In the genomic region with DNA sequence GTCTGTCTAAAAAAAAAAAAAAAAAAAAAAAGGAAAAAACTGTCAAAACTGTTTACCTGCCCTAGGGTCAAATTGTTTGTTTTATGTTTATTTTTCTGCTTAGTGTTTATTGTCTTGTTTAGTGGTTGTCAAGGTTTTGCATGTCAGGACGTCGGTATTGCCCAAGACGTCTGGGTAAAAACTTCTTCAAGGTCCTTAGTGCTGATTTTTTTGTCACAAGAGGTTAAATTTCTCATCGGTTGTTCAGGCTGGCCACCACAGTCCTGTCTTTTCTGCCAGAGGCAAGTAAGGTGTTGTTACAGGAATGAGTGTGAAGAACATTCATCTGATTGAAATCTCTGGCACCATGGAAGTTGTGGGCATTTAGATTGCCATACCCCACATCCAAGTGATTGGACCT, we compare ENCODE assay signal across 21 cellular contexts. TPM values are rescaled to one million over a fixed set of nuclear protein-coding genes. Genes with fewer than 3 reads are reported as not detected.
DNase-seq lines count a peak whose midpoint lies in the region; ATAC-seq lines count a peak whose summit lies in the region.
"Had no signal": no experiment of that assay in that cellular context is flagged by ENCODE, and none has a peak within 500 bp of the region (broad histone marks: within the 10 kb centered on the region; RNA-seq: fewer than 3 reads in every experiment).

No MANE protein-coding gene starts in this region.

- H3K23ac ChIP-seq in mesendoderm (ENCODE audit: low read length), result no peak overlapping the region

- peak overlapping the region; percentile 44 for H3K27ac ChIP-seq in HUES48 (ENCODE audit: low read depth, low read length)
- H3K27ac ChIP-seq in mesendoderm (ENCODE audit: low read depth, low read length), result peak overlapping the region; percentile 37
- H3K27ac ChIP-seq: Peyer's patch, SJSA1 had no signal

- peaks cover 10% of the 10 kb centered on the region for H3K36me3 Mint-ChIP-seq in activated T-helper 17 cell treated with anti-CD3 and anti-CD28 coated beads, Interleukin-2, amount 50 U/mL, for 72 hours (ENCODE audit: low read depth)

- no peak overlapping the region for H2BK15ac ChIP-seq in mesendoderm (replicated peaks; ENCODE audit: low read depth)

- H3K79me2 ChIP-seq in mesendoderm (ENCODE audit: control insufficient read depth, insufficient read depth, low read length), result no peaks in the 10 kb centered on the region

- H3K4me1 Mint-ChIP-seq in activated T-helper 17 cell treated with anti-CD3 and anti-CD28 coated beads, Interleukin-2, amount 50 U/mL, for 72 hours, result peaks cover 8% of the 10 kb centered on the region

- H3K4me3 Mint-ChIP-seq in activated T-helper 17 cell treated with anti-CD3 and anti-CD28 coated beads, Interleukin-2, amount 50 U/mL, for 72 hours, result no peak overlapping the region
- H3K4me3 Mint-ChIP-seq: CD4-positive, CD25-positive, alpha-beta regulatory T cell had no signal

- peak overlapping the region; percentile 84 for H3K56ac ChIP-seq in mesendoderm (ENCODE audit: low read length)

- H3K4me1 ChIP-seq in HUES48 (ENCODE audit: control insufficient read depth, insufficient read depth, low read length) (peaks cover 42% of the 10 kb centered on the region), mesendoderm (ENCODE audit: control insufficient read depth, low read depth, low read length) (peaks cover 15% of the 10 kb centered on the region)
- H3K4me1 ChIP-seq: Peyer's patch, SJSA1 had no signal

- no peak overlapping the region for H3K9ac ChIP-seq in HUES48 (ENCODE audit: low read depth, low read length)
- peak overlapping the region; percentile 59 for H3K9ac ChIP-seq in mesendoderm (ENCODE audit: low read length)

- H3K79me1 ChIP-seq in mesendoderm (ENCODE audit: low read length), result no peaks in the 10 kb centered on the region

- H2AK5ac ChIP-seq in mesendoderm (ENCODE audit: low read length), result no peak overlapping the region

- H3K4ac ChIP-seq in mesendoderm (ENCODE audit: low read depth, low read length), result no peak overlapping the region

- DNase-seq in mesendoderm (no peak), kidney glomerular epithelial cell (lab: John Stamatoyannopoulos, UW) (no peak), NCI-H524 treated with DMSO at 0.1 percent for 48 hours (lab: John Stamatoyannopoulos, UW) (no peak)
- DNase-seq: CD4-positive, CD25-positive, alpha-beta regulatory T cell; DMS 273 treated with DMSO at 0.1 percent for 48 hours; DMS79 treated with DMSO at 0.1 percent for 48 hours; GOT3; KG1; NCI-H1694; NCI-H2081; NCI-H2171; NCI-H345; NCI-H524; NCI-H82; Peyer's patch had no signal

- H2BK5ac ChIP-seq in mesendoderm (ENCODE audit: low read length), result peak overlapping the region; percentile 98

- H3K9me3 Mint-ChIP-seq in activated T-helper 17 cell treated with anti-CD3 and anti-CD28 coated beads, Interleukin-2, amount 50 U/mL, for 72 hours, result peaks cover 3% of the 10 kb centered on the region

- H2BK120ac ChIP-seq in mesendoderm (ENCODE audit: low read depth, low read length), result peak overlapping the region; percentile 5

- H4K5ac ChIP-seq in mesendoderm (ENCODE audit: low read length), result peak overlapping the region; percentile 75

- H3K4me3 ChIP-seq in HUES48 (ENCODE audit: low read depth, low read length) (no peak overlapping the region), mesendoderm (ENCODE audit: low read length) (no peak overlapping the region)
- H3K4me3 ChIP-seq: Peyer's patch, SJSA1 had no signal

- peak overlapping the region; percentile 92 for H3K18ac ChIP-seq in mesendoderm (ENCODE audit: low read length)

- no peaks in the 10 kb centered on the region for H3K27me3 ChIP-seq in HUES48 (ENCODE audit: control insufficient read depth, insufficient read depth, low read length)
- no peaks in the 10 kb centered on the region for H3K27me3 ChIP-seq in mesendoderm (ENCODE audit: insufficient read depth, low read length, poor library complexity)
- H3K27me3 ChIP-seq: Peyer's patch, SJSA1 had no signal

- WGBS in mesendoderm (ENCODE audit: extremely low coverage, insufficient coverage, low lambda C conversion rate), result no CpG with 5 or more reads among the region's 4 CpGs

- no peak for ATAC-seq in activated T-helper 17 cell treated with anti-CD3 and anti-CD28 coated beads, Interleukin-2, amount 50 U/mL, for 72 hours (replicated peaks)
- no peak for ATAC-seq in GM21423 (IDR thresholded peaks at IDR 0.05; ENCODE audit: unreplicated experiment)
- no peak for ATAC-seq in GM18498 (IDR thresholded peaks at IDR 0.05; ENCODE audit: unreplicated experiment)
- ATAC-seq: HepG2 had no signal

- no peaks in the 10 kb centered on the region for H3K27me3 Mint-ChIP-seq in activated T-helper 17 cell treated with anti-CD3 and anti-CD28 coated beads, Interleukin-2, amount 50 U/mL, for 72 hours
- H3K27me3 Mint-ChIP-seq: CD4-positive, CD25-positive, alpha-beta regulatory T cell had no signal

- peaks cover 4% of the 10 kb centered on the region; the same call in 1 of the 2 replicates for H3K9me3 ChIP-seq in HUES48 (ENCODE audit: control insufficient read depth, insufficient read depth, low read length)
- H3K9me3 ChIP-seq: Peyer's patch, SJSA1 had no signal

- H3K36me3 ChIP-seq in HUES48 (ENCODE audit: control insufficient read depth, insufficient read depth, low read length), result no peaks in the 10 kb centered on the region; the same call in 1 of the 2 replicates
- H3K36me3 ChIP-seq in mesendoderm (ENCODE audit: control insufficient read depth, insufficient read depth, low read length), result no peaks in the 10 kb centered on the region
- H3K36me3 ChIP-seq: Peyer's patch, SJSA1 had no signal

- H4K8ac ChIP-seq in mesendoderm (ENCODE audit: low read depth, low read length), result peak overlapping the region; percentile 77

- peak overlapping the region; percentile 3 for H3K4me2 ChIP-seq in mesendoderm (ENCODE audit: low read length)

- peak overlapping the region; percentile 18 for H3K27ac Mint-ChIP-seq in activated T-helper 17 cell treated with anti-CD3 and anti-CD28 coated beads, Interleukin-2, amount 50 U/mL, for 72 hours

RNA-seq across cellular contexts. Expression of gene DET1, which starts 7.0 kb away (rescaled TPM):
- 1 to 10 TPM; 2.3 to 4.2 TPM for total RNA-seq in activated T-helper 17 cell treated with anti-CD3 and anti-CD28 coated beads, Interleukin-2, amount 50 U/mL, for 72 hours
- polyA plus RNA-seq in mesendoderm (2013, experiment 1 of 2), result 3.2 TPM
- polyA plus RNA-seq in mesendoderm (2013, experiment 2 of 2), result 3.0 TPM
